19 cellular contexts compared by ENCODE assay signal in genomic region chr10:86449926-86450558, GRCh38.
A peak's percentile ranks its signal among the peaks of the same experiment; 100 is the strongest.
DNase-seq lines count a peak whose midpoint lies in the region; ATAC-seq and TF ChIP-seq lines count a peak whose summit lies in the region.
"Had no signal": no experiment of that assay in that cellular context is flagged by ENCODE, and none has a peak within 500 bp of the region (broad histone marks: within the 10 kb centered on the region; RNA-seq: fewer than 3 reads in every experiment).

No MANE protein-coding gene starts in this region.

- H3K79me2 ChIP-seq in OCI-LY7 (ENCODE audit: insufficient read depth, low read depth, low read length), result peaks cover 25% of the 10 kb centered on the region; the same call in 1 of the 2 replicates

- POLR2A ChIA-PET in OCI-LY7 (lab: Charles Lee), result interaction anchor here (0.9 to 1.4 kb wide), 3 partner anchors 9 to 31 kb away, joined by 3 read pairs; no protein-coding TSS in a partner anchor

- H3K9me2 ChIP-seq in OCI-LY7 (ENCODE audit: insufficient read depth, low read length), result no peaks in the 10 kb centered on the region

- no TSS peak for BruUV-seq in OCI-LY7 (replicated peaks; lab: Mats Ljungman, UMichigan)

- H2AFZ ChIP-seq in OCI-LY7 (ENCODE audit: low read length), result no peak overlapping the region
- H2AFZ ChIP-seq: PC-9 had no signal

- H3K4me3 ChIP-seq in GM06990 (replicated peaks; ENCODE audit: low read depth, low read length) (no peak overlapping the region), OCI-LY7 (ENCODE audit: low read depth, low read length, poor library complexity, severe bottlenecking) (peak overlapping the region; percentile 18), SJCRH30 (no peak overlapping the region)
- H3K4me3 ChIP-seq: colonic mucosa, K562, PC-9, uterus had no signal

- H3K9me3 ChIP-seq in OCI-LY7 (ENCODE audit: low read length) (no peaks in the 10 kb centered on the region), SJCRH30 (replicated peaks) (no peaks in the 10 kb centered on the region)
- H3K9me3 ChIP-seq: colonic mucosa, uterus had no signal

- peaks cover 51% of the 10 kb centered on the region for H3K36me3 Mint-ChIP-seq in memory B cell

- peaks cover 49% of the 10 kb centered on the region for H3K4me1 ChIP-seq in OCI-LY7 (ENCODE audit: insufficient read depth, low read length, poor library complexity, severe bottlenecking)
- no peaks in the 10 kb centered on the region for H3K4me1 ChIP-seq in SJCRH30
- H3K4me1 ChIP-seq: colonic mucosa, uterus had no signal

- ATAC-seq in memory B cell (ENCODE audit: low read depth) (peak; percentile 60), HG03159 (IDR thresholded peaks at IDR 0.05; ENCODE audit: unreplicated experiment) (no peak)
- ATAC-seq: esophagus mucosa, HCT116, K562 had no signal

- CTCF ChIA-PET in OCI-LY7 (lab: Charles Lee; ENCODE audit: unreplicated experiment), result no interaction called here

- peak overlapping the region; percentile 42 for H3K4me2 ChIP-seq in OCI-LY7 (ENCODE audit: low read length)
- H3K4me2 ChIP-seq: PC-9 had no signal

- peaks cover 8% of the 10 kb centered on the region for H3K4me1 Mint-ChIP-seq in memory B cell

- no peaks in the 10 kb centered on the region for H4K20me1 ChIP-seq in OCI-LY7 (ENCODE audit: insufficient read depth, low read length)

- H3K4me3 Mint-ChIP-seq in memory B cell, result no peak overlapping the region
- H3K4me3 Mint-ChIP-seq: T-helper 1 cell treated with Interleukin-12 subunit alpha and Interleukin-12 subunit beta and Interleukin-4 antibody, amounts not matched to agents 30 μg/mL and 1 μg/mL, for 36 hours had no signal

- H3K27me3 Mint-ChIP-seq in memory B cell, result no peaks in the 10 kb centered on the region

- H3K27me3 ChIP-seq in GM06990 (replicated peaks; ENCODE audit: control insufficient read depth, insufficient read depth, low read length), result no peaks in the 10 kb centered on the region
- H3K27me3 ChIP-seq in SJCRH30, result no peaks in the 10 kb centered on the region
- H3K27me3 ChIP-seq: colonic mucosa, uterus had no signal

- peak; percentile 51 for DNase-seq in CD1c-positive myeloid dendritic cell (ENCODE audit: extremely low spot score)
- peak; percentile 12 for DNase-seq in GM06990 (ENCODE audit: extremely low read depth, insufficient read length)
- peak; percentile 61 for DNase-seq in OCI-LY7 (ENCODE audit: low spot score)
- DNase-seq in memory B cell (ENCODE audit: low spot score in 2 of 2), result no peak
- DNase-seq in SJCRH30, result no peak
- no peak for DNase-seq in NCI-H1105 (lab: John Stamatoyannopoulos, UW)
- DNase-seq: activated CD4-positive, CD25-positive, alpha-beta regulatory T cell treated with anti-CD3 and anti-CD28 coated beads, Interleukin-2, amount 50 U/mL, for 72 hours; colonic mucosa; NCI-H1436 treated with DMSO at 0.1 percent for 48 hours; NCI-H2227 treated with DMSO at 0.1 percent for 48 hours; nucleus accumbens; PC-9; uterus had no signal

- intact Hi-C loops in OCI-LY7 (cut with micrococcal nuclease; ENCODE audit: unreplicated experiment), result no loop called here

- H3K27ac ChIP-seq in OCI-LY7 (ENCODE audit: low read depth, low read length, poor library complexity, severe bottlenecking) (peak overlapping the region; percentile 74), SJCRH30 (no peak overlapping the region)
- H3K27ac ChIP-seq: C4-2B, colonic mucosa, PC-9, uterus had no signal

- H3K9me3 Mint-ChIP-seq in memory B cell, result no peaks in the 10 kb centered on the region
- H3K9me3 Mint-ChIP-seq: T-helper 1 cell treated with Interleukin-12 subunit alpha and Interleukin-12 subunit beta and Interleukin-4 antibody, amounts not matched to agents 30 μg/mL and 1 μg/mL, for 36 hours had no signal

- TF ChIP-seq CTCF in GM06990 (IDR thresholded peaks at IDR 0.05; ENCODE audit: insufficient read depth, low read length, poor library complexity, severe bottlenecking), result no peak
- no peak for TF ChIP-seq CTCF in OCI-LY7 (conservative IDR thresholded peaks at IDR 0.05; ENCODE audit: low read length)

- H3K36me3 ChIP-seq in GM06990 (ENCODE audit: control insufficient read depth, insufficient read depth, low read length) (peaks cover 12% of the 10 kb centered on the region), OCI-LY7 (ENCODE audit: insufficient read depth, low read length) (peaks cover 96% of the 10 kb centered on the region), SJCRH30 (peaks cover 15% of the 10 kb centered on the region)
- H3K36me3 ChIP-seq: uterus had no signal

- peak overlapping the region; percentile 51 for H3K27ac Mint-ChIP-seq in memory B cell
- H3K27ac Mint-ChIP-seq: T-helper 1 cell treated with Interleukin-12 subunit alpha and Interleukin-12 subunit beta and Interleukin-4 antibody, amounts not matched to agents 30 μg/mL and 1 μg/mL, for 36 hours had no signal

Comparison
In these comparisons a context has a peak if more than half of its experiments do, and no peak if none do; other contexts are left out.
1. DNase-seq: peak in CD1c-positive myeloid dendritic cell (single experiment), GM06990 (single experiment) and OCI-LY7 (single experiment); none in memory B cell (0 of 2), SJCRH30 (0 of 2) and NCI-H1105 (single experiment).